Comparison of ENCODE assay signal across 23 cellular contexts in the genomic region with DNA sequence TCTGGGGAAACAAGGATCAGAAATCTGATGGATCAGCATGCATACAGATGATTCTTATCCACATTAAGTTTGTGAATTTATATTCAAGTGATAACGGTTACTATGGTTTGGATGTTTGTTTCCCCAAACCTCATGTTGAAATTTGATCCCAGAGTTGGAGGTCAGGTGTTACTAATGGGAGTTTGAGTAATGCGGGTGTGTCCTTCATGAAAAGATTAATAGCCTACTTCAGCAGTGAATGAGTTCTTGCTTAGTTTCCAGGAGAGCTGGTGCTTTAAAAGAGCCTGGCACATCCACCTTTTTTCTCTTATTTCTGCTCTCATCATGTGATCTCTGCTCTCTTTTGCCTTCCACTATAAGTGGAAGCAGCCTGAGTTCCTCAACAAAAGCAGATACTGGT.
DNase-seq lines count a peak whose midpoint lies in the region; TF ChIP-seq lines count a peak whose summit lies in the region.
"Had no signal": no experiment of that assay in that cellular context is flagged by ENCODE, and none has a peak within 500 bp of the region (broad histone marks: within the 10 kb centered on the region; RNA-seq: fewer than 3 reads in every experiment).

No MANE protein-coding gene starts in this region.

- H3K27ac ChIP-seq in SJCRH30 = no peak overlapping the region
- H3K27ac ChIP-seq: 22Rv1, esophagus squamous epithelium had no signal

- H3K27me3 ChIP-seq in SJCRH30 = no peaks in the 10 kb centered on the region
- H3K27me3 ChIP-seq: BE2C, esophagus squamous epithelium had no signal

- no peaks in the 10 kb centered on the region for H3K9me3 ChIP-seq in SJCRH30 (replicated peaks)
- H3K9me3 ChIP-seq: BE2C, esophagus squamous epithelium had no signal

- peak; percentile 40 for DNase-seq in DMS53 (lab: John Stamatoyannopoulos, UW)
- DNase-seq in DMS53 treated with DMSO at 0.1 percent for 48 hours (lab: John Stamatoyannopoulos, UW; ENCODE audit: unreplicated experiment) = no peak
- peak; percentile 33 for DNase-seq in NCI-H510A (lab: John Stamatoyannopoulos, UW)
- DNase-seq in epithelial cell of esophagus (ENCODE audit: low read depth) = peak; percentile 33
- peak; percentile 29 for DNase-seq in renal cortical epithelial cell (ENCODE audit: low read depth)
- no peak for DNase-seq in SJCRH30
- DNase-seq in AG20443 (ENCODE audit: low spot score) = no peak
- no peak for DNase-seq in GM20000 (ENCODE audit: low spot score)
- DNase-seq: activated CD4-positive, CD25-positive, alpha-beta regulatory T cell treated with anti-CD3 and anti-CD28 coated beads, Interleukin-2, amount 50 U/mL, for 72 hours; activated naive CD4-positive, alpha-beta T cell treated with anti-CD3 and anti-CD28 coated beads, Interleukin-2, amount 10 ng/mL, durations not matched to agents 7 days and 5 days; activated T-cell treated with anti-CD3 and anti-CD28 coated beads, Interleukin-2, amount 50 U/mL, for 72 hours; aorta; BE2C; COR-L47; effector CD8-positive, alpha-beta T cell; EL; esophagus squamous epithelium; IMR-90; MM.1S; NCI-H1694; NCI-H526; SW 1271 had no signal

- peaks cover 4% of the 10 kb centered on the region; the same call in 1 of the 2 replicates for H3K4me1 ChIP-seq in SJCRH30
- H3K4me1 ChIP-seq: BE2C, esophagus squamous epithelium had no signal

- TF ChIP-seq CTCF in epithelial cell of esophagus (IDR thresholded peaks at IDR 0.05; ENCODE audit: insufficient read depth, low read depth, low read length, missing control alignments) (no peak), GM20000 (IDR thresholded peaks at IDR 0.05; ENCODE audit: extremely low read depth, missing control alignments) (no peak)

- H3K36me3 ChIP-seq in SJCRH30 = no peaks in the 10 kb centered on the region
- H3K36me3 ChIP-seq: BE2C, esophagus squamous epithelium had no signal

- no peak overlapping the region for H3K4me3 ChIP-seq in epithelial cell of esophagus (ENCODE audit: low read length)
- no peak overlapping the region for H3K4me3 ChIP-seq in SJCRH30
- H3K4me3 ChIP-seq: esophagus squamous epithelium had no signal

Comparison
In these comparisons a context has a peak if more than half of its experiments do, and no peak if none do; other contexts are left out.
1. DNase-seq: peak in DMS53 (single experiment), NCI-H510A (single experiment), epithelial cell of esophagus (single experiment) and renal cortical epithelial cell (single experiment); none in DMS53 treated with DMSO at 0.1 percent for 48 hours (single experiment), SJCRH30 (0 of 2), AG20443 (single experiment) and GM20000 (single experiment).